1 cellular context compared by ENCODE assay signal in the genomic region with DNA sequence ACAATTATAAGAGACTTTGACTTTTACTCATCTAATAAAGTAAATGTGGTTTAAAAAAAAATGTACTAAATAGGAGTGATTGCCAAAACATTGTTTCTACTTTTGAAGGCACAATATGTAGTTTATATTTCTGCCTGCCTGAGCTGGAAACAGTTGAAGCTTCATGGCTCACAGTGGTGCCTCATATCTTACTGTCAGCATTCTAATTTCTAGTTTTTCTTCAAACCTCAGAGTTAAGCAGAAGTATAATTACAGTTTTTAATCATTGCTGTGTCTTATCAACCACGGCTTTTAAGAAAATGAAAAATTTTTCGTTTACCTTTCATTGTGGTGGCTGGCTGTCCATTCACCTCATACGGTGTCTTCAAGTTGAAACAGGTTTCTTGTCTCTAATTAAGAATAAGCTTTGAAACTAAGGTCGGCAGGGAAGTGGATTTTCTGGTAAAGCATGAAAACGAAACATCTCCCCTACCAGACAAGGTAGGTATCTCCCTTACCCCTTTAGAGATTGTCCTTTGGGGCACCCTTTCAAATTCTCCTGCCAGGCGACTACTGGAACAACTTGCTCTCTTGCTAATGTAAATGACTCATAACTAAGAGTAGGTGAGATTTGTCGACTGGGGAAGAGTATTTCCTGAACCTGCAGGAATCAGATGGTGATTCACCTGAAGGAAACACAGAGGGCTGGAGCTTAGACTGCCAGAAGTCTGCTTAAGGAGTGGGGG.
TF ChIP-seq lines count a peak whose summit lies in the region.

A gene with protein sequence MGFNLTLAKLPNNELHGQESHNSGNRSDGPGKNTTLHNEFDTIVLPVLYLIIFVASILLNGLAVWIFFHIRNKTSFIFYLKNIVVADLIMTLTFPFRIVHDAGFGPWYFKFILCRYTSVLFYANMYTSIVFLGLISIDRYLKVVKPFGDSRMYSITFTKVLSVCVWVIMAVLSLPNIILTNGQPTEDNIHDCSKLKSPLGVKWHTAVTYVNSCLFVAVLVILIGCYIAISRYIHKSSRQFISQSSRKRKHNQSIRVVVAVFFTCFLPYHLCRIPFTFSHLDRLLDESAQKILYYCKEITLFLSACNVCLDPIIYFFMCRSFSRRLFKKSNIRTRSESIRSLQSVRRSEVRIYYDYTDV (minus strand): TSS at position 554 of the 725 bp plus-strand sequence. CDS start 16,720 bp downstream, outside the sequence.

TF ChIP-seq in GM12878, 131 proteins besides CTCF, POLR2A, EP300 and RAD21:
- TF ChIP-seq, protein P1, sequence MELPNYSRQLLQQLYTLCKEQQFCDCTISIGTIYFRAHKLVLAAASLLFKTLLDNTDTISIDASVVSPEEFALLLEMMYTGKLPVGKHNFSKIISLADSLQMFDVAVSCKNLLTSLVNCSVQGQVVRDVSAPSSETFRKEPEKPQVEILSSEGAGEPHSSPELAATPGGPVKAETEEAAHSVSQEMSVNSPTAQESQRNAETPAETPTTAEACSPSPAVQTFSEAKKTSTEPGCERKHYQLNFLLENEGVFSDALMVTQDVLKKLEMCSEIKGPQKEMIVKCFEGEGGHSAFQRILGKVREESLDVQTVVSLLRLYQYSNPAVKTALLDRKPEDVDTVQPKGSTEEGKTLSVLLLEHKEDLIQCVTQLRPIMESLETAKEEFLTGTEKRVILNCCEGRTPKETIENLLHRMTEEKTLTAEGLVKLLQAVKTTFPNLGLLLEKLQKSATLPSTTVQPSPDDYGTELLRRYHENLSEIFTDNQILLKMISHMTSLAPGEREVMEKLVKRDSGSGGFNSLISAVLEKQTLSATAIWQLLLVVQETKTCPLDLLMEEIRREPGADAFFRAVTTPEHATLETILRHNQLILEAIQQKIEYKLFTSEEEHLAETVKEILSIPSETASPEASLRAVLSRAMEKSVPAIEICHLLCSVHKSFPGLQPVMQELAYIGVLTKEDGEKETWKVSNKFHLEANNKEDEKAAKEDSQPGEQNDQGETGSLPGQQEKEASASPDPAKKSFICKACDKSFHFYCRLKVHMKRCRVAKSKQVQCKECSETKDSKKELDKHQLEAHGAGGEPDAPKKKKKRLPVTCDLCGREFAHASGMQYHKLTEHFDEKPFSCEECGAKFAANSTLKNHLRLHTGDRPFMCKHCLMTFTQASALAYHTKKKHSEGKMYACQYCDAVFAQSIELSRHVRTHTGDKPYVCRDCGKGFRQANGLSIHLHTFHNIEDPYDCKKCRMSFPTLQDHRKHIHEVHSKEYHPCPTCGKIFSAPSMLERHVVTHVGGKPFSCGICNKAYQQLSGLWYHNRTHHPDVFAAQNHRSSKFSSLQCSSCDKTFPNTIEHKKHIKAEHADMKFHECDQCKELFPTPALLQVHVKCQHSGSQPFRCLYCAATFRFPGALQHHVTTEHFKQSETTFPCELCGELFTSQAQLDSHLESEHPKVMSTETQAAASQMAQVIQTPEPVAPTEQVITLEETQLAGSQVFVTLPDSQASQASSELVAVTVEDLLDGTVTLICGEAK (IDR thresholded peaks at IDR 0.05; ENCODE audit: borderline replicate concordance) = no peak
- no peak for TF ChIP-seq SPI1 (IDR thresholded peaks at IDR 0.05; ENCODE audit: borderline replicate concordance, insufficient read depth, low read depth, low read length)
- TF ChIP-seq YBX1 (IDR thresholded peaks at IDR 0.05) = no peak
- no peak for TF ChIP-seq MTA3 (IDR thresholded peaks at IDR 0.05; ENCODE audit: borderline replicate concordance, low read length)
- TF ChIP-seq, protein P2, sequence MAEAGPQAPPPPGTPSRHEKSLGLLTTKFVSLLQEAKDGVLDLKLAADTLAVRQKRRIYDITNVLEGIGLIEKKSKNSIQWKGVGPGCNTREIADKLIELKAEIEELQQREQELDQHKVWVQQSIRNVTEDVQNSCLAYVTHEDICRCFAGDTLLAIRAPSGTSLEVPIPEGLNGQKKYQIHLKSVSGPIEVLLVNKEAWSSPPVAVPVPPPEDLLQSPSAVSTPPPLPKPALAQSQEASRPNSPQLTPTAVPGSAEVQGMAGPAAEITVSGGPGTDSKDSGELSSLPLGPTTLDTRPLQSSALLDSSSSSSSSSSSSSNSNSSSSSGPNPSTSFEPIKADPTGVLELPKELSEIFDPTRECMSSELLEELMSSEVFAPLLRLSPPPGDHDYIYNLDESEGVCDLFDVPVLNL (IDR thresholded peaks at IDR 0.05; ENCODE audit: low read depth, low read length) = no peak
- TF ChIP-seq ATF7 (IDR thresholded peaks at IDR 0.05; ENCODE audit: low read depth) = no peak
- TF ChIP-seq TAF1 (IDR thresholded peaks at IDR 0.05; ENCODE audit: borderline replicate concordance, low read depth, low read length) = no peak
- no peak for TF ChIP-seq ZNF622 (IDR thresholded peaks at IDR 0.05)
- no peak for TF ChIP-seq ZZZ3 (IDR thresholded peaks at IDR 0.05; ENCODE audit: control insufficient read depth, insufficient read length, low read depth)
- TF ChIP-seq, protein P3, sequence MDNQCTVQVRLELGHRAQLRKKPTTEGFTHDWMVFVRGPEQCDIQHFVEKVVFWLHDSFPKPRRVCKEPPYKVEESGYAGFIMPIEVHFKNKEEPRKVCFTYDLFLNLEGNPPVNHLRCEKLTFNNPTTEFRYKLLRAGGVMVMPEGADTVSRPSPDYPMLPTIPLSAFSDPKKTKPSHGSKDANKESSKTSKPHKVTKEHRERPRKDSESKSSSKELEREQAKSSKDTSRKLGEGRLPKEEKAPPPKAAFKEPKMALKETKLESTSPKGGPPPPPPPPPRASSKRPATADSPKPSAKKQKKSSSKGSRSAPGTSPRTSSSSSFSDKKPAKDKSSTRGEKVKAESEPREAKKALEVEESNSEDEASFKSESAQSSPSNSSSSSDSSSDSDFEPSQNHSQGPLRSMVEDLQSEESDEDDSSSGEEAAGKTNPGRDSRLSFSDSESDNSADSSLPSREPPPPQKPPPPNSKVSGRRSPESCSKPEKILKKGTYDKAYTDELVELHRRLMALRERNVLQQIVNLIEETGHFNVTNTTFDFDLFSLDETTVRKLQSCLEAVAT (IDR thresholded peaks at IDR 0.05) = no peak
- TF ChIP-seq HDGF (IDR thresholded peaks at IDR 0.05) = no peak
TF ChIP-seq in GM12878: peak in this region for 0.
